Comparison of ENCODE assay signal across 24 cellular contexts in genomic region chr2:24517247-24517646, GRCh38. TPM values are rescaled to one million over a fixed set of nuclear protein-coding genes. Genes with fewer than 3 reads are reported as not detected.
DNase-seq lines count a peak whose midpoint lies in the region; ATAC-seq, FAIRE-seq and TF ChIP-seq lines count a peak whose summit lies in the region.
"Had no signal": no experiment of that assay in that cellular context is flagged by ENCODE, and none has a peak within 500 bp of the region (broad histone marks: within the 10 kb centered on the region; RNA-seq: fewer than 3 reads in every experiment).

No MANE protein-coding gene starts in this region.

- peaks cover 21% of the 10 kb centered on the region for H3K4me1 Mint-ChIP-seq in endothelial cell (ENCODE audit: unreplicated experiment)
- peaks cover 10% of the 10 kb centered on the region for H3K4me1 Mint-ChIP-seq in progenitor cell of endocrine pancreas (ENCODE audit: low read depth)
- peaks cover 22% of the 10 kb centered on the region for H3K4me1 Mint-ChIP-seq in chondrocyte (ENCODE audit: low read depth)

- H3K27ac ChIP-seq in VCaP: peak overlapping the region; percentile 55
- H3K27ac ChIP-seq: brain microvascular endothelial cell, coronary artery, HL-60, left lung, testis had no signal

- H3K9me3 Mint-ChIP-seq in endothelial cell (ENCODE audit: unreplicated experiment) (no peaks in the 10 kb centered on the region), progenitor cell of endocrine pancreas (ENCODE audit: low read depth) (peaks cover 10% of the 10 kb centered on the region), chondrocyte (ENCODE audit: low read depth) (peaks cover 2% of the 10 kb centered on the region)
- H3K9me3 Mint-ChIP-seq: neural crest cell had no signal

- peak; percentile 90 for FAIRE-seq in GM19239 (lab: Jason Lieb, UNC)
- FAIRE-seq: GM12892, HepG2 had no signal

- H3K4me3 Mint-ChIP-seq in endothelial cell (ENCODE audit: unreplicated experiment) (no peak overlapping the region), progenitor cell of endocrine pancreas (ENCODE audit: low read depth) (no peak overlapping the region), chondrocyte (ENCODE audit: unreplicated experiment) (no peak overlapping the region)
- H3K4me3 Mint-ChIP-seq: CD8-positive, alpha-beta T cell; neural crest cell had no signal

- ATAC-seq in HG02610 (IDR thresholded peaks at IDR 0.05; ENCODE audit: unreplicated experiment): no peak
- ATAC-seq: CD8-positive, alpha-beta T cell; HepG2; left lung had no signal

- H3K27ac Mint-ChIP-seq in endothelial cell (ENCODE audit: unreplicated experiment) (peak overlapping the region; percentile 38), progenitor cell of endocrine pancreas (peak overlapping the region; percentile 74), chondrocyte (ENCODE audit: unreplicated experiment) (no peak overlapping the region)
- H3K27ac Mint-ChIP-seq: CD8-positive, alpha-beta T cell had no signal

- no peaks in the 10 kb centered on the region for H3K36me3 Mint-ChIP-seq in endothelial cell (ENCODE audit: low read depth, unreplicated experiment)
- H3K36me3 Mint-ChIP-seq in progenitor cell of endocrine pancreas (ENCODE audit: insufficient read depth): peaks cover 5% of the 10 kb centered on the region
- H3K36me3 Mint-ChIP-seq in chondrocyte (ENCODE audit: low read depth): no peaks in the 10 kb centered on the region
- H3K36me3 Mint-ChIP-seq: CD8-positive, alpha-beta T cell had no signal

- DNase-seq in GM19239 (ENCODE audit: insufficient read length, low spot score): no peak
- no peak for DNase-seq in endothelial cell (ENCODE audit: low spot score)
- DNase-seq in progenitor cell of endocrine pancreas (ENCODE audit: low spot score, unreplicated experiment): no peak
- no peak for DNase-seq in chondrocyte (ENCODE audit: low spot score)
- DNase-seq in GOT3 (lab: John Stamatoyannopoulos, UW): no peak
- DNase-seq: activated CD4-positive, alpha-beta T cell treated with anti-CD3 and anti-CD28 coated beads for 1 hour; activated CD8-positive, alpha-beta memory T cell treated with anti-CD3 and anti-CD28 coated beads for 24 hours; brain microvascular endothelial cell; head of caudate nucleus; left lung; NCI-H1092; NCI-H1930; NCI-H345; posterior cingulate gyrus; Right ventricle myocardium superior; testis had no signal

- H3K27me3 Mint-ChIP-seq in endothelial cell (ENCODE audit: unreplicated experiment) (no peaks in the 10 kb centered on the region), progenitor cell of endocrine pancreas (no peaks in the 10 kb centered on the region), chondrocyte (ENCODE audit: low read depth) (no peaks in the 10 kb centered on the region)

- TF ChIP-seq CTCF in VCaP (conservative IDR thresholded peaks at IDR 0.05): no peak
- TF ChIP-seq CTCF in endothelial cell (IDR thresholded peaks at IDR 0.05; ENCODE audit: unreplicated experiment): no peak
- TF ChIP-seq CTCF in progenitor cell of endocrine pancreas (IDR thresholded peaks at IDR 0.05; ENCODE audit: unreplicated experiment): no peak
- TF ChIP-seq CTCF in chondrocyte (IDR thresholded peaks at IDR 0.05): no peak

RNA-seq across cellular contexts. Expression of gene NCOA1, which starts 26.2 kb away (rescaled TPM):
- total RNA-seq in endothelial cell (ENCODE audit: unreplicated experiment) (47.4 TPM), progenitor cell of endocrine pancreas (30.3 and 32.3 TPM in 2 replicates), chondrocyte (20.1 to 20.3 TPM (median 20.2 TPM) in 3 replicates)
